31 cellular contexts compared by ENCODE assay signal in genomic region chr5:131981516-131981915, GRCh38. TPM values are rescaled to one million over a fixed set of nuclear protein-coding genes. Genes with fewer than 3 reads are reported as not detected.
"Had no signal": no experiment of that assay in that cellular context is flagged by ENCODE, and none has a peak within 500 bp of the region (broad histone marks: within the 10 kb centered on the region; RNA-seq: fewer than 3 reads in every experiment).

No MANE protein-coding gene starts in this region.

- H3K4me3 Mint-ChIP-seq: activated CD4-positive, alpha-beta T cell treated with anti-CD3 and anti-CD28 coated beads, Interleukin-2, amount 10 ng/mL, durations not matched to agents 24 days and 14 days; activated CD8-positive, alpha-beta memory T cell treated with anti-CD3 and anti-CD28 coated beads, Interleukin-2, amount 10 ng/mL, durations not matched to agents 7 days and 5 days; activated naive CD4-positive, alpha-beta T cell treated with anti-CD3 and anti-CD28 coated beads for 36 hours; activated naive CD8-positive, alpha-beta T cell; activated T-cell treated with anti-CD3 and anti-CD28 coated beads, Interleukin-2, amount 50 U/mL, for 24 hours; WTC11 had no signal

- ATAC-seq: activated CD8-positive, alpha-beta memory T cell treated with anti-CD3 and anti-CD28 coated beads, Interleukin-2, amount 10 ng/mL, durations not matched to agents 7 days and 5 days; Panc1; WTC11 had no signal

- H3K36me3 ChIP-seq: SJCRH30 had no signal

- DNase-seq: activated CD4-positive, alpha-beta T cell treated with anti-CD3 and anti-CD28 coated beads for 1 hour; activated CD4-positive, alpha-beta T cell treated with anti-CD3 and anti-CD28 coated beads, Interleukin-2, amount 10 ng/mL, durations not matched to agents 24 days and 14 days; activated CD4-positive, alpha-beta T cell treated with anti-CD3 and anti-CD28 coated beads, Interleukin-2, amount 50 U/mL, for 48 hours; activated CD8-positive, alpha-beta memory T cell treated with anti-CD3 and anti-CD28 coated beads, Interleukin-2, amount 10 ng/mL, durations not matched to agents 7 days and 5 days; activated gamma-delta T cell; activated naive CD4-positive, alpha-beta T cell treated with anti-CD3 and anti-CD28 coated beads for 36 hours; activated T-cell treated with anti-CD3 and anti-CD28 coated beads, Interleukin-2, amount 50 U/mL, for 24 hours; amygdala; caudate nucleus; Kasumi-1; KBM-7; NCI-H1092; NCI-H1417; NCI-H1930; NCI-H2171; NCI-H2227 treated with DMSO at 0.1 percent for 48 hours; NCI-H526; NCI-H774; NK-92 treated with Interleukin-12 subunit alpha and Interleukin-12 subunit beta, amount 100 ng/mL, for 24 hours; OCI-M1; Right ventricle myocardium superior; RPMI8226; SJCRH30; SK-N-SH had no signal

- H3K9me3 Mint-ChIP-seq: activated CD4-positive, alpha-beta T cell treated with anti-CD3 and anti-CD28 coated beads, Interleukin-2, amount 10 ng/mL, durations not matched to agents 24 days and 14 days; activated naive CD4-positive, alpha-beta T cell treated with anti-CD3 and anti-CD28 coated beads for 36 hours; activated T-cell treated with anti-CD3 and anti-CD28 coated beads, Interleukin-2, amount 50 U/mL, for 24 hours; WTC11 had no signal

- H3K27me3 Mint-ChIP-seq: activated naive CD8-positive, alpha-beta T cell; activated T-cell treated with anti-CD3 and anti-CD28 coated beads, Interleukin-2, amount 50 U/mL, for 24 hours had no signal

- H3K9me3 ChIP-seq: SJCRH30, SK-N-SH had no signal

- H3K4me3 ChIP-seq: SJCRH30 had no signal

- H3K36me3 Mint-ChIP-seq: activated CD8-positive, alpha-beta memory T cell treated with anti-CD3 and anti-CD28 coated beads, Interleukin-2, amount 10 ng/mL, durations not matched to agents 7 days and 5 days; activated naive CD8-positive, alpha-beta T cell; WTC11 had no signal

- H3K4me1 ChIP-seq: SJCRH30 had no signal

- H3K4me1 Mint-ChIP-seq: WTC11 had no signal

- H3K27ac ChIP-seq: SJCRH30 had no signal

- H3K27me3 ChIP-seq: SJCRH30 had no signal

- H3K27ac Mint-ChIP-seq: activated CD4-positive, alpha-beta T cell treated with anti-CD3 and anti-CD28 coated beads, Interleukin-2, amount 10 ng/mL, durations not matched to agents 24 days and 14 days; activated CD8-positive, alpha-beta memory T cell treated with anti-CD3 and anti-CD28 coated beads, Interleukin-2, amount 10 ng/mL, durations not matched to agents 7 days and 5 days; activated naive CD4-positive, alpha-beta T cell treated with anti-CD3 and anti-CD28 coated beads for 36 hours; activated naive CD8-positive, alpha-beta T cell; activated T-cell treated with anti-CD3 and anti-CD28 coated beads, Interleukin-2, amount 50 U/mL, for 24 hours; WTC11 had no signal

RNA-seq across cellular contexts. Expression of gene ACSL6, which starts 29.9 kb away (rescaled TPM):
- total RNA-seq: M059J, SJCRH30 had no signal

RNA-seq across cellular contexts. Expression of gene MEIKIN, which starts 36.1 kb away (rescaled TPM):
- total RNA-seq: activated CD4-positive, alpha-beta T cell treated with anti-CD3 and anti-CD28 coated beads, Interleukin-2, amount 10 ng/mL, durations not matched to agents 24 days and 14 days; activated CD8-positive, alpha-beta memory T cell treated with anti-CD3 and anti-CD28 coated beads, Interleukin-2, amount 10 ng/mL, durations not matched to agents 7 days and 5 days; astrocyte; M059J; NCI-H460; Right ventricle myocardium superior; SJCRH30; T-helper 1 cell treated with Interleukin-12 subunit alpha and Interleukin-12 subunit beta and Interleukin-4 antibody, amounts not matched to agents 30 ng/mL and 1 ng/mL, for 36 hours; WTC11 had no signal
